ENCODE assay signal across 25 cellular contexts in genomic region chr1:205025239-205025638, GRCh38. TPM values are rescaled to one million over a fixed set of nuclear protein-coding genes. Genes with fewer than 3 reads are reported as not detected.
"Had no signal": no experiment of that assay in that cellular context is flagged by ENCODE, and none has a peak within 500 bp of the region (broad histone marks: within the 10 kb centered on the region; RNA-seq: fewer than 3 reads in every experiment).

No MANE protein-coding gene starts in this region.

- H3K9me3 ChIP-seq: SK-N-SH had no signal

- H3K4me3 Mint-ChIP-seq: IgD-negative memory B cell had no signal

- H3K9ac ChIP-seq: SK-N-SH had no signal

- ATAC-seq: Panc1, PC-3 had no signal

- H3K27ac ChIP-seq: RWPE1 had no signal

- H3K27ac Mint-ChIP-seq: IgD-negative memory B cell had no signal

- H3K9me3 Mint-ChIP-seq: IgD-negative memory B cell had no signal

- H3K4me2 ChIP-seq: SK-N-SH had no signal

- H3K36me3 Mint-ChIP-seq: IgD-negative memory B cell had no signal

- DNase-seq: KBM-7, NCI-H1092, NCI-H1105 treated with DMSO at 0.1 percent for 48 hours, NCI-H1417 treated with DMSO at 0.1 percent for 48 hours, NCI-H146, NCI-H1694 treated with DMSO at 0.1 percent for 48 hours, NCI-H1930, NCI-H2081, NCI-H2171, NCI-H446, NCI-H510A, NCI-H524 treated with DMSO at 0.1 percent for 48 hours, NCI-H69, NCI-H774, PC-3, SHP77, SK-N-SH, SW 1271 had no signal

RNA-seq across cellular contexts. Expression of gene CNTN2, which starts 17.8 kb away (rescaled TPM):
- total RNA-seq: HT-29, LHCN-M2, OCI-LY7, SK-MEL-5 had no signal
- polyA plus RNA-seq: IgD-negative memory B cell had no signal
